Comparison of ENCODE assay signal across 8 cellular contexts in genomic region chr20:25310268-25310920, GRCh38.
A peak's percentile ranks its signal among the peaks of the same experiment; 100 is the strongest.
DNase-seq lines count a peak whose midpoint lies in the region; ATAC-seq and TF ChIP-seq lines count a peak whose summit lies in the region.

No MANE protein-coding gene starts in this region.

- peaks cover 0 to 7% (median 0%) of the 10 kb centered on the region in 11 experiments; a peak in 2 of 22 replicates for H3K9me3 ChIP-seq in BLaER1 treated with 17β-estradiol and CSF1 and Interleukin-3, amounts not matched to agents 10 nM and 100 nM (replicated peaks in 1 of 11)
- H3K9me3 ChIP-seq in upper lobe of left lung: no peaks in the 10 kb centered on the region

- peak overlapping the region; percentile 42 to 85 (median 72) for H3K9ac ChIP-seq in BLaER1 treated with 17β-estradiol and CSF1 and Interleukin-3, amounts not matched to agents 10 nM and 100 nM

- DNase-seq in NCI-H526 treated with DMSO at 0.1 percent for 48 hours (lab: John Stamatoyannopoulos, UW) (peak; percentile 19), activated T-cell treated with anti-CD3 and anti-CD28 coated beads for 48 hours (ENCODE audit: low read depth) (peak; percentile 41), fibroblast of the aortic adventitia (ENCODE audit: low read depth) (peak; percentile 82), omental fat pad (ENCODE audit: low spot score) (no peak), upper lobe of left lung (peak in 1 of 2 donors; percentile 64)

- H4K20me1 ChIP-seq in BLaER1 treated with 17β-estradiol and CSF1 and Interleukin-3, amounts not matched to agents 10 nM and 100 nM: peaks cover 0 to 21% (median 7%) of the 10 kb centered on the region in 11 experiments; a peak in 8 of 22 replicates

- H3K27ac ChIP-seq in BLaER1 treated with 17β-estradiol and CSF1 and Interleukin-3, amounts not matched to agents 10 nM and 100 nM: peak overlapping the region; percentile 51 to 97 (median 78)
- H3K27ac ChIP-seq in upper lobe of left lung: peak overlapping the region; percentile 43 to 81 (median 70)

- H3K4me3 ChIP-seq in BLaER1 treated with 17β-estradiol and CSF1 and Interleukin-3, amounts not matched to agents 10 nM and 100 nM: peak overlapping the region in 8 of 10 experiments; percentile 23 to 54 (median 43); a peak in 15 of 20 replicates
- H3K4me3 ChIP-seq in fibroblast of the aortic adventitia (ENCODE audit: low read depth, low read length) (peak overlapping the region; percentile 41), upper lobe of left lung (peak overlapping the region in 2 of 4 donors; percentile 13 to 15)

- peaks cover 13 to 49% (median 37%) of the 10 kb centered on the region in 11 experiments; a peak in 21 of 22 replicates for H3K36me3 ChIP-seq in BLaER1 treated with 17β-estradiol and CSF1 and Interleukin-3, amounts not matched to agents 10 nM and 100 nM
- H3K36me3 ChIP-seq in upper lobe of left lung: peaks cover 0 to 20% (median 7%) of the 10 kb centered on the region in 4 donors

- TF ChIP-seq CTCF in fibroblast of the aortic adventitia (IDR thresholded peaks at IDR 0.05; ENCODE audit: insufficient read depth, low read length): peak; percentile 86
- no peak for TF ChIP-seq CTCF in omental fat pad (IDR thresholded peaks at IDR 0.05)
- peak in 4 of 6 experiments; percentile 38 to 54 (median 49) for TF ChIP-seq CTCF in upper lobe of left lung (IDR thresholded peaks at IDR 0.05)

- TF ChIP-seq POLR2A in upper lobe of left lung (IDR thresholded peaks at IDR 0.05): peak in 1 of 4 donors; percentile 47

- ATAC-seq in GM18907 (IDR thresholded peaks at IDR 0.05; ENCODE audit: unreplicated experiment) (peak; percentile 90), HG03103 (IDR thresholded peaks at IDR 0.05; ENCODE audit: low read depth, unreplicated experiment) (peak; percentile 94), omental fat pad (ENCODE audit: low FRiP score) (peak; percentile 85), upper lobe of left lung (ENCODE audit: low FRiP score in 2 of 2) (peak; percentile 85 to 91)

- H3K4me1 ChIP-seq in BLaER1 treated with 17β-estradiol and CSF1 and Interleukin-3, amounts not matched to agents 10 nM and 100 nM: peaks cover 40 to 81% (median 64%) of the 10 kb centered on the region in 10 experiments
- H3K4me1 ChIP-seq in upper lobe of left lung: peaks cover 14 to 25% (median 17%) of the 10 kb centered on the region in 4 donors

- peak overlapping the region; percentile 79 to 97 (median 91) for H3K4me2 ChIP-seq in BLaER1 treated with 17β-estradiol and CSF1 and Interleukin-3, amounts not matched to agents 10 nM and 100 nM

- peak in 1 of 4 donors; percentile 78 for TF ChIP-seq EP300 in upper lobe of left lung (IDR thresholded peaks at IDR 0.05)

- 23 to 26% methylated on average over 6 of the region's 6 CpGs for WGBS in upper lobe of left lung, 2 donors

- no peaks in the 10 kb centered on the region for H3K27me3 ChIP-seq in BLaER1 treated with 17β-estradiol and CSF1 and Interleukin-3, amounts not matched to agents 10 nM and 100 nM
- no peaks in the 10 kb centered on the region for H3K27me3 ChIP-seq in upper lobe of left lung

Comparison
In these comparisons a context has a peak if more than half of its experiments do, and no peak if none do; other contexts are left out.
1. CTCF ChIP-seq: peak in fibroblast of the aortic adventitia (single experiment) and upper lobe of left lung (4 of 6); none in omental fat pad (0 of 3).
2. Peak in every context shown above with its lines, with median percentiles within 50 percentile points of each other: ATAC-seq.